In genomic region chr4:6095023-6095817, GRCh38 we compare ENCODE assay signal across 13 cellular contexts.
DNase-seq lines count a peak whose midpoint lies in the region; ATAC-seq and TF ChIP-seq lines count a peak whose summit lies in the region.
"Had no signal": no experiment of that assay in that cellular context is flagged by ENCODE, and none has a peak within 500 bp of the region (broad histone marks: within the 10 kb centered on the region; RNA-seq: fewer than 3 reads in every experiment).

No MANE protein-coding gene starts in this region.

- no peak for TF ChIP-seq RAD21 in HCT116 (IDR thresholded peaks at IDR 0.05; ENCODE audit: low read depth)

- ATAC-seq in HCT116 = no peak; the same call in 1 of the 2 replicates
- no peak for ATAC-seq in right lobe of liver
- ATAC-seq: heart right ventricle had no signal

- intact Hi-C loops in HCT116 (cut with micrococcal nuclease) = no loop called here
- intact Hi-C loops in right lobe of liver (cut with DNase I) = no loop called here

- CTCF ChIA-PET in HCT116 (lab: Charles Lee) = no interaction called here
- CTCF ChIA-PET in activated CD4-positive, alpha-beta memory T cell treated with anti-CD3 and anti-CD28 coated beads, Interleukin-2, amount 10 ng/mL, durations not matched to agents 7 days and 5 days (lab: Charles Lee) = interaction anchor here (1.0 kb wide), 1 partner anchor 8 kb away, joined by 4 read pairs; no protein-coding TSS in a partner anchor
- CTCF ChIA-PET in CD8-positive, alpha-beta memory T cell (lab: Charles Lee) = no interaction called here

- POLR2A ChIA-PET in HCT116 (lab: Charles Lee) = no interaction called here
- POLR2A ChIA-PET in activated CD4-positive, alpha-beta memory T cell treated with anti-CD3 and anti-CD28 coated beads, Interleukin-2, amount 10 ng/mL, durations not matched to agents 7 days and 5 days (lab: Charles Lee) = interaction anchor here (0.9 kb wide), 1 partner anchor 19 kb away, joined by 3 read pairs; no protein-coding TSS in a partner anchor
- POLR2A ChIA-PET in CD8-positive, alpha-beta memory T cell (lab: Charles Lee) = no interaction called here

- H3K4me2 ChIP-seq in HCT116 (ENCODE audit: low read length) (peak overlapping the region; percentile 25; the same call in 1 of the 2 replicates), hepatocyte (no peak overlapping the region)

- no peak overlapping the region for H3K27ac ChIP-seq in HCT116 (ENCODE audit: low read depth, low read length)
- H3K27ac ChIP-seq in hepatocyte = no peak overlapping the region
- no peak overlapping the region for H3K27ac ChIP-seq in CD8-positive, alpha-beta memory T cell (ENCODE audit: low read depth, low read length)
- H3K27ac ChIP-seq in right lobe of liver = no peak overlapping the region
- H3K27ac ChIP-seq: heart right ventricle had no signal

- H3K4me3 ChIP-seq in HCT116 (replicated peaks in 1 of 2; ENCODE audit: low read depth in 1 of 2, low read length in 2 of 2) (no peak overlapping the region), hepatocyte (no peak overlapping the region), right lobe of liver (no peak overlapping the region)
- no peak overlapping the region for H3K4me3 ChIP-seq in CD8-positive, alpha-beta memory T cell (ENCODE audit: low read length)
- H3K4me3 ChIP-seq: heart right ventricle had no signal

- H4K20me1 ChIP-seq in HCT116 (ENCODE audit: insufficient read depth) (no peaks in the 10 kb centered on the region), hepatocyte (ENCODE audit: insufficient read depth, poor library complexity, severe bottlenecking) (no peaks in the 10 kb centered on the region)

- no peaks in the 10 kb centered on the region for H3K79me2 ChIP-seq in HCT116 (ENCODE audit: insufficient read depth, low read length)
- no peaks in the 10 kb centered on the region for H3K79me2 ChIP-seq in hepatocyte

- no peak overlapping the region for H3K9ac ChIP-seq in HCT116 (ENCODE audit: low read length)

- RAD21 ChIA-PET in HCT116 (lab: Charles Lee; ENCODE audit: low non-redundant PET in 1 of 2, low total read pairs in 2 of 2, uncharacterized antibody in 2 of 2, unreplicated experiment in 2 of 2) = no interaction called here

- TF ChIP-seq CTCF in HCT116 (IDR thresholded peaks at IDR 0.05 in 2 of 3, conservative IDR thresholded peaks at IDR 0.05 in 1 of 3; ENCODE audit: borderline replicate concordance in 1 of 3, insufficient read depth in 1 of 3, low read depth in 2 of 3, low read length in 2 of 3) = no peak
- no peak for TF ChIP-seq CTCF in hepatocyte (IDR thresholded peaks at IDR 0.05; ENCODE audit: poor library complexity)
- no peak for TF ChIP-seq CTCF in GM10266 (IDR thresholded peaks at IDR 0.05; ENCODE audit: control insufficient read depth, insufficient read depth, low read depth, missing control alignments)
- TF ChIP-seq CTCF in right lobe of liver (IDR thresholded peaks at IDR 0.05) = no peak

- no peak overlapping the region for H3K4me3 Mint-ChIP-seq in activated CD4-positive, alpha-beta memory T cell treated with anti-CD3 and anti-CD28 coated beads, Interleukin-2, amount 10 ng/mL, durations not matched to agents 7 days and 5 days
- H3K4me3 Mint-ChIP-seq in CD8-positive, alpha-beta memory T cell = no peak overlapping the region

- no peaks in the 10 kb centered on the region for H3K36me3 ChIP-seq in HCT116 (ENCODE audit: control insufficient read depth in 1 of 2, insufficient read depth in 2 of 2, low read length in 2 of 2)
- H3K36me3 ChIP-seq in hepatocyte (replicated peaks; ENCODE audit: insufficient read depth, low read depth) = no peaks in the 10 kb centered on the region
- no peaks in the 10 kb centered on the region for H3K36me3 ChIP-seq in CD8-positive, alpha-beta memory T cell (ENCODE audit: insufficient read depth, low read length)
- no peaks in the 10 kb centered on the region for H3K36me3 ChIP-seq in right lobe of liver
- H3K36me3 ChIP-seq: heart right ventricle had no signal

- peaks cover 0 to 4% of the 10 kb centered on the region in 2 experiments; a peak in 1 of 4 replicates for H3K4me1 ChIP-seq in HCT116 (ENCODE audit: control insufficient read depth in 1 of 2, insufficient read depth in 2 of 2, low read length in 2 of 2)
- no peaks in the 10 kb centered on the region for H3K4me1 ChIP-seq in hepatocyte (ENCODE audit: insufficient read depth)
- peaks cover 8% of the 10 kb centered on the region for H3K4me1 ChIP-seq in CD8-positive, alpha-beta memory T cell (ENCODE audit: insufficient read depth, low read length)
- no peaks in the 10 kb centered on the region for H3K4me1 ChIP-seq in right lobe of liver
- H3K4me1 ChIP-seq: heart right ventricle had no signal

- H2AFZ ChIP-seq in HCT116 (ENCODE audit: low read depth, low read length, poor library complexity, severe bottlenecking) = no peak overlapping the region
- no peak overlapping the region for H2AFZ ChIP-seq in hepatocyte

- peaks cover 51% of the 10 kb centered on the region for H3K36me3 Mint-ChIP-seq in activated CD4-positive, alpha-beta memory T cell treated with anti-CD3 and anti-CD28 coated beads, Interleukin-2, amount 10 ng/mL, durations not matched to agents 7 days and 5 days (ENCODE audit: low read depth)
- H3K36me3 Mint-ChIP-seq in CD8-positive, alpha-beta memory T cell = peaks cover 0 to 5% (median 4%) of the 10 kb centered on the region in 3 donors

- 57% methylated on average over 9 of the region's 11 CpGs for WGBS in hepatocyte (ENCODE audit: low lambda C conversion rate, missing lambda C conversion rate)
- 26% methylated on average over 11 of the region's 11 CpGs for WGBS in right lobe of liver (ENCODE audit: insufficient coverage, low coverage, low lambda C conversion rate, missing lambda C conversion rate)

- no peak for TF ChIP-seq POLR2A in HCT116 (IDR thresholded peaks at IDR 0.05; ENCODE audit: borderline replicate concordance, extremely low read depth, insufficient read depth, insufficient read length)
- TF ChIP-seq POLR2A in right lobe of liver (IDR thresholded peaks at IDR 0.05) = no peak

- H3K27me3 Mint-ChIP-seq in activated CD4-positive, alpha-beta memory T cell treated with anti-CD3 and anti-CD28 coated beads, Interleukin-2, amount 10 ng/mL, durations not matched to agents 7 days and 5 days = no peaks in the 10 kb centered on the region
- H3K27me3 Mint-ChIP-seq in CD8-positive, alpha-beta memory T cell = no peaks in the 10 kb centered on the region

- peaks cover 33% of the 10 kb centered on the region for H3K27me3 ChIP-seq in HCT116 (ENCODE audit: insufficient read depth, low read length)
- peaks cover 14% of the 10 kb centered on the region for H3K27me3 ChIP-seq in hepatocyte
- H3K27me3 ChIP-seq in CD8-positive, alpha-beta memory T cell (ENCODE audit: insufficient read depth, low read length, poor library complexity, severe bottlenecking) = no peaks in the 10 kb centered on the region
- no peaks in the 10 kb centered on the region for H3K27me3 ChIP-seq in right lobe of liver

- H3K9me2 ChIP-seq in HCT116 (ENCODE audit: insufficient read depth) (no peaks in the 10 kb centered on the region), hepatocyte (replicated peaks; ENCODE audit: insufficient read depth) (no peaks in the 10 kb centered on the region)

- H3K9me3 ChIP-seq in HCT116 (ENCODE audit: control insufficient read depth in 1 of 2, insufficient read depth in 1 of 2, low read depth in 1 of 2, low read length in 2 of 2) = no peaks in the 10 kb centered on the region
- no peaks in the 10 kb centered on the region for H3K9me3 ChIP-seq in hepatocyte (ENCODE audit: low read depth)
- H3K9me3 ChIP-seq in CD8-positive, alpha-beta memory T cell (ENCODE audit: low read length) = no peaks in the 10 kb centered on the region
- H3K9me3 ChIP-seq in right lobe of liver = no peaks in the 10 kb centered on the region

- DNase-seq in DMS53 treated with DMSO at 0.1 percent for 48 hours (lab: John Stamatoyannopoulos, UW; ENCODE audit: unreplicated experiment) = peak; percentile 42
- no peak for DNase-seq in HCT116 (ENCODE audit: low read depth, low spot score)
- DNase-seq in activated CD4-positive, alpha-beta memory T cell treated with anti-CD3 and anti-CD28 coated beads, Interleukin-2, amount 10 ng/mL, durations not matched to agents 7 days and 5 days = peak; percentile 29
- peak; percentile 57 for DNase-seq in hepatocyte (ENCODE audit: low spot score)
- DNase-seq in GM10266 (ENCODE audit: extremely low spot score) = no peak
- no peak for DNase-seq in MV-4-11 (lab: John Stamatoyannopoulos, UW)
- no peak for DNase-seq in CD8-positive, alpha-beta memory T cell
- no peak for DNase-seq in right lobe of liver
- DNase-seq: activated CD4-positive, alpha-beta T cell treated with anti-CD3 and anti-CD28 coated beads, Interleukin-2, amount 50 U/mL, for 4 hours; heart right ventricle; MM.1S; NCI-H748 treated with DMSO at 0.1 percent for 48 hours; stimulated activated CD4-positive, alpha-beta T cell treated with anti-CD3 and anti-CD28 coated beads, Interleukin-2, amount 100 ng/mL, for 48 hours had no signal

- peak overlapping the region; percentile 74 for H3K27ac Mint-ChIP-seq in activated CD4-positive, alpha-beta memory T cell treated with anti-CD3 and anti-CD28 coated beads, Interleukin-2, amount 10 ng/mL, durations not matched to agents 7 days and 5 days
- H3K27ac Mint-ChIP-seq in CD8-positive, alpha-beta memory T cell = peak overlapping the region in 3 of 8 donors; percentile 2 to 91 (median 51)

- peaks cover 4% of the 10 kb centered on the region for H3K9me3 Mint-ChIP-seq in activated CD4-positive, alpha-beta memory T cell treated with anti-CD3 and anti-CD28 coated beads, Interleukin-2, amount 10 ng/mL, durations not matched to agents 7 days and 5 days
- H3K9me3 Mint-ChIP-seq in CD8-positive, alpha-beta memory T cell = no peaks in the 10 kb centered on the region

- peaks cover 49% of the 10 kb centered on the region for H3K4me1 Mint-ChIP-seq in activated CD4-positive, alpha-beta memory T cell treated with anti-CD3 and anti-CD28 coated beads, Interleukin-2, amount 10 ng/mL, durations not matched to agents 7 days and 5 days
- H3K4me1 Mint-ChIP-seq in CD8-positive, alpha-beta memory T cell = peaks cover 22 to 30% (median 27%) of the 10 kb centered on the region in 3 donors

- no TSS peak for BruUV-seq in HCT116 (replicated peaks; lab: Mats Ljungman, UMichigan)

TF ChIP-seq in HCT116, 20 proteins besides CTCF, POLR2A, EP300 and RAD21 (continues in another document):
- no peak for TF ChIP-seq FOSL1 (IDR thresholded peaks at IDR 0.05; ENCODE audit: low read depth)
- TF ChIP-seq POLR2AphosphoS5 (IDR thresholded peaks at IDR 0.05; ENCODE audit: low read depth, low read length) = no peak

Comparison
In these comparisons a context has a peak if more than half of its experiments do, and no peak if none do; other contexts are left out.
1. DNase-seq: peak in DMS53 treated with DMSO at 0.1 percent for 48 hours (single experiment), activated CD4-positive, alpha-beta memory T cell treated with anti-CD3 and anti-CD28 coated beads, Interleukin-2, amount 10 ng/mL, durations not matched to agents 7 days and 5 days (single experiment) and hepatocyte (single experiment); none in HCT116 (single experiment), GM10266 (single experiment), MV-4-11 (single experiment), CD8-positive, alpha-beta memory T cell (0 of 5) and right lobe of liver (0 of 3).